Comparison of ENCODE assay signal across 1 cellular context in genomic region chr17:78249074-78249835, GRCh38.
TF ChIP-seq lines count a peak whose summit lies in the region.

No MANE protein-coding gene starts in this region.

TF ChIP-seq in HepG2, 621 proteins besides CTCF, POLR2A, EP300 and RAD21 (continued from another document):
- TF ChIP-seq PITX1 (CRISPR knock-in tag; IDR thresholded peaks at IDR 0.05), result no peak
- no peak for TF ChIP-seq DBP (CRISPR knock-in tag; IDR thresholded peaks at IDR 0.05; ENCODE audit: not compliant biosample characterization)
- peak; percentile 12 for TF ChIP-seq HNRNPLL (IDR thresholded peaks at IDR 0.05; ENCODE audit: low read depth, low read length, poor library complexity, severe bottlenecking)
- TF ChIP-seq NCOR1 (IDR thresholded peaks at IDR 0.05; ENCODE audit: borderline replicate concordance, low read length), result no peak
- TF ChIP-seq ZBTB8A (CRISPR knock-in tag; IDR thresholded peaks at IDR 0.05; ENCODE audit: borderline replicate concordance, low read depth), result no peak
- no peak; the same call in 1 of the 2 replicates for TF ChIP-seq PRDM10 (CRISPR knock-in tag; IDR thresholded peaks at IDR 0.05; ENCODE audit: low read depth)
- TF ChIP-seq GABPB1 (CRISPR knock-in tag; IDR thresholded peaks at IDR 0.05), result no peak
- TF ChIP-seq GMEB1 (CRISPR knock-in tag; IDR thresholded peaks at IDR 0.05; ENCODE audit: borderline replicate concordance), result no peak
- TF ChIP-seq KDM2A (CRISPR knock-in tag; IDR thresholded peaks at IDR 0.05; ENCODE audit: borderline replicate concordance, low read depth), result 0 out of 2 replicates have a peak, but pooled peaks have one; percentile 11
- no peak for TF ChIP-seq ASH2L (IDR thresholded peaks at IDR 0.05; ENCODE audit: insufficient read length, low read depth, low read length)
- TF ChIP-seq ZNF687 (CRISPR knock-in tag; IDR thresholded peaks at IDR 0.05), result 0 out of 2 replicates have a peak, but pooled peaks have one; percentile 30
- no peak for TF ChIP-seq FOXM1 (CRISPR knock-in tag; IDR thresholded peaks at IDR 0.05)
